2 cellular contexts compared by ENCODE assay signal in the genomic region with DNA sequence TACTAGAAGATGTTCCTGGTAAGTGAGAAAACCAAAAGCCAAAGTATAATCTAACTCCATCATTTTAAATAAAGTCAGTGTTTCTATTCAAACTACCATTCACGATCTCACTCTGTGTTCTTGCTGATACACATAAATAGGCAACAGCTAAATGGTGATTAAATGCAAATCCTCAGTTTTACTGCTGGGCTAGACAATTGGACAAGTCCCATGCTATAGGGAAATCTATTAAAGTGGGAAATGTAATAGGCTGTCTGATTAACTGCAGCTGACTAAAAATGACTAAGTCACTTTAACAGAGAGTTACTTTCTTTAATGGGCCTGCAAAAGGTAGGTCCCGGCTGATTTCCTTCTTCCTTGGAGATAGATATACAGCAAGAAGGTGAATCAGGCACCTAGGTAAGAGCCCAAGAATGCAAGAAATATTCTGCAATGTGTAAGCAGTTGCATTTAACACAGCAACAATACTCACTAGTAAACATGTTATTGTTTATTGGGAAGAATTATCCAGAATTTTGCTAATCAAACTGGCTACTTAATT.
TF ChIP-seq lines count a peak whose summit lies in the region.

No MANE protein-coding gene starts in this region.

TF ChIP-seq in GM23338, 12 proteins besides CTCF, POLR2A, EP300 and RAD21 (continues in another document):
- TF ChIP-seq, protein P1, sequence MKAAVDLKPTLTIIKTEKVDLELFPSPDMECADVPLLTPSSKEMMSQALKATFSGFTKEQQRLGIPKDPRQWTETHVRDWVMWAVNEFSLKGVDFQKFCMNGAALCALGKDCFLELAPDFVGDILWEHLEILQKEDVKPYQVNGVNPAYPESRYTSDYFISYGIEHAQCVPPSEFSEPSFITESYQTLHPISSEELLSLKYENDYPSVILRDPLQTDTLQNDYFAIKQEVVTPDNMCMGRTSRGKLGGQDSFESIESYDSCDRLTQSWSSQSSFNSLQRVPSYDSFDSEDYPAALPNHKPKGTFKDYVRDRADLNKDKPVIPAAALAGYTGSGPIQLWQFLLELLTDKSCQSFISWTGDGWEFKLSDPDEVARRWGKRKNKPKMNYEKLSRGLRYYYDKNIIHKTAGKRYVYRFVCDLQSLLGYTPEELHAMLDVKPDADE (IDR thresholded peaks at IDR 0.05): no peak
- TF ChIP-seq NANOG (IDR thresholded peaks at IDR 0.05; ENCODE audit: borderline replicate concordance): no peak
- TF ChIP-seq POLR2AphosphoS5 (IDR thresholded peaks at IDR 0.05; ENCODE audit: low read depth): no peak
- TF ChIP-seq EZH2 (IDR thresholded peaks at IDR 0.05; ENCODE audit: low read depth, unreplicated experiment): no peak
- TF ChIP-seq, protein P2, sequence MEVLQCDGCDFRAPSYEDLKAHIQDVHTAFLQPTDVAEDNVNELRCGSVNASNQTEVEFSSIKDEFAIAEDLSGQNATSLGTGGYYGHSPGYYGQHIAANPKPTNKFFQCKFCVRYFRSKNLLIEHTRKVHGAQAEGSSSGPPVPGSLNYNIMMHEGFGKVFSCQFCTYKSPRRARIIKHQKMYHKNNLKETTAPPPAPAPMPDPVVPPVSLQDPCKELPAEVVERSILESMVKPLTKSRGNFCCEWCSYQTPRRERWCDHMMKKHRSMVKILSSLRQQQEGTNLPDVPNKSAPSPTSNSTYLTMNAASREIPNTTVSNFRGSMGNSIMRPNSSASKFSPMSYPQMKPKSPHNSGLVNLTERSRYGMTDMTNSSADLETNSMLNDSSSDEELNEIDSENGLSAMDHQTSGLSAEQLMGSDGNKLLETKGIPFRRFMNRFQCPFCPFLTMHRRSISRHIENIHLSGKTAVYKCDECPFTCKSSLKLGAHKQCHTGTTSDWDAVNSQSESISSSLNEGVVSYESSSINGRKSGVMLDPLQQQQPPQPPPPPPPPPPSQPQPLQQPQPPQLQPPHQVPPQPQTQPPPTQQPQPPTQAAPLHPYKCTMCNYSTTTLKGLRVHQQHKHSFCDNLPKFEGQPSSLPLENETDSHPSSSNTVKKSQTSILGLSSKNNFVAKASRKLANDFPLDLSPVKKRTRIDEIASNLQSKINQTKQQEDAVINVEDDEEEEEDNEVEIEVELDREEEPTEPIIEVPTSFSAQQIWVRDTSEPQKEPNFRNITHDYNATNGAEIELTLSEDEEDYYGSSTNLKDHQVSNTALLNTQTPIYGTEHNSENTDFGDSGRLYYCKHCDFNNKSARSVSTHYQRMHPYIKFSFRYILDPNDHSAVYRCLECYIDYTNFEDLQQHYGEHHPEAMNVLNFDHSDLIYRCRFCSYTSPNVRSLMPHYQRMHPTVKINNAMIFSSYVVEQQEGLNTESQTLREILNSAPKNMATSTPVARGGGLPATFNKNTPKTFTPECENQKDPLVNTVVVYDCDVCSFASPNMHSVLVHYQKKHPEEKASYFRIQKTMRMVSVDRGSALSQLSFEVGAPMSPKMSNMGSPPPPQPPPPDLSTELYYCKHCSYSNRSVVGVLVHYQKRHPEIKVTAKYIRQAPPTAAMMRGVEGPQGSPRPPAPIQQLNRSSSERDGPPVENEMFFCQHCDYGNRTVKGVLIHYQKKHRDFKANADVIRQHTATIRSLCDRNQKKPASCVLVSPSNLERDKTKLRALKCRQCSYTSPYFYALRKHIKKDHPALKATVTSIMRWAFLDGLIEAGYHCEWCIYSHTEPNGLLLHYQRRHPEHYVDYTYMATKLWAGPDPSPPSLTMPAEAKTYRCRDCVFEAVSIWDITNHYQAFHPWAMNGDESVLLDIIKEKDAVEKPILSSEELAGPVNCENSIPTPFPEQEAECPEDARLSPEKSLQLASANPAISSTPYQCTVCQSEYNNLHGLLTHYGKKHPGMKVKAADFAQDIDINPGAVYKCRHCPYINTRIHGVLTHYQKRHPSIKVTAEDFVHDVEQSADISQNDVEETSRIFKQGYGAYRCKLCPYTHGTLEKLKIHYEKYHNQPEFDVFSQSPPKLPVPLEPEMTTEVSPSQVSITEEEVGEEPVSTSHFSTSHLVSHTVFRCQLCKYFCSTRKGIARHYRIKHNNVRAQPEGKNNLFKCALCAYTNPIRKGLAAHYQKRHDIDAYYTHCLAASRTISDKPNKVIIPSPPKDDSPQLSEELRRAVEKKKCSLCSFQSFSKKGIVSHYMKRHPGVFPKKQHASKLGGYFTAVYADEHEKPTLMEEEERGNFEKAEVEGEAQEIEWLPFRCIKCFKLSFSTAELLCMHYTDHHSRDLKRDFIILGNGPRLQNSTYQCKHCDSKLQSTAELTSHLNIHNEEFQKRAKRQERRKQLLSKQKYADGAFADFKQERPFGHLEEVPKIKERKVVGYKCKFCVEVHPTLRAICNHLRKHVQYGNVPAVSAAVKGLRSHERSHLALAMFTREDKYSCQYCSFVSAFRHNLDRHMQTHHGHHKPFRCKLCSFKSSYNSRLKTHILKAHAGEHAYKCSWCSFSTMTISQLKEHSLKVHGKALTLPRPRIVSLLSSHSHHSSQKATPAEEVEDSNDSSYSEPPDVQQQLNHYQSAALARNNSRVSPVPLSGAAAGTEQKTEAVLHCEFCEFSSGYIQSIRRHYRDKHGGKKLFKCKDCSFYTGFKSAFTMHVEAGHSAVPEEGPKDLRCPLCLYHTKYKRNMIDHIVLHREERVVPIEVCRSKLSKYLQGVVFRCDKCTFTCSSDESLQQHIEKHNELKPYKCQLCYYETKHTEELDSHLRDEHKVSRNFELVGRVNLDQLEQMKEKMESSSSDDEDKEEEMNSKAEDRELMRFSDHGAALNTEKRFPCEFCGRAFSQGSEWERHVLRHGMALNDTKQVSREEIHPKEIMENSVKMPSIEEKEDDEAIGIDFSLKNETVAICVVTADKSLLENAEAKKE (CRISPR knock-in tag; IDR thresholded peaks at IDR 0.05): no peak
- TF ChIP-seq CREB1 (CRISPR knock-in tag; IDR thresholded peaks at IDR 0.05; ENCODE audit: low read depth): no peak
- TF ChIP-seq, protein P3, sequence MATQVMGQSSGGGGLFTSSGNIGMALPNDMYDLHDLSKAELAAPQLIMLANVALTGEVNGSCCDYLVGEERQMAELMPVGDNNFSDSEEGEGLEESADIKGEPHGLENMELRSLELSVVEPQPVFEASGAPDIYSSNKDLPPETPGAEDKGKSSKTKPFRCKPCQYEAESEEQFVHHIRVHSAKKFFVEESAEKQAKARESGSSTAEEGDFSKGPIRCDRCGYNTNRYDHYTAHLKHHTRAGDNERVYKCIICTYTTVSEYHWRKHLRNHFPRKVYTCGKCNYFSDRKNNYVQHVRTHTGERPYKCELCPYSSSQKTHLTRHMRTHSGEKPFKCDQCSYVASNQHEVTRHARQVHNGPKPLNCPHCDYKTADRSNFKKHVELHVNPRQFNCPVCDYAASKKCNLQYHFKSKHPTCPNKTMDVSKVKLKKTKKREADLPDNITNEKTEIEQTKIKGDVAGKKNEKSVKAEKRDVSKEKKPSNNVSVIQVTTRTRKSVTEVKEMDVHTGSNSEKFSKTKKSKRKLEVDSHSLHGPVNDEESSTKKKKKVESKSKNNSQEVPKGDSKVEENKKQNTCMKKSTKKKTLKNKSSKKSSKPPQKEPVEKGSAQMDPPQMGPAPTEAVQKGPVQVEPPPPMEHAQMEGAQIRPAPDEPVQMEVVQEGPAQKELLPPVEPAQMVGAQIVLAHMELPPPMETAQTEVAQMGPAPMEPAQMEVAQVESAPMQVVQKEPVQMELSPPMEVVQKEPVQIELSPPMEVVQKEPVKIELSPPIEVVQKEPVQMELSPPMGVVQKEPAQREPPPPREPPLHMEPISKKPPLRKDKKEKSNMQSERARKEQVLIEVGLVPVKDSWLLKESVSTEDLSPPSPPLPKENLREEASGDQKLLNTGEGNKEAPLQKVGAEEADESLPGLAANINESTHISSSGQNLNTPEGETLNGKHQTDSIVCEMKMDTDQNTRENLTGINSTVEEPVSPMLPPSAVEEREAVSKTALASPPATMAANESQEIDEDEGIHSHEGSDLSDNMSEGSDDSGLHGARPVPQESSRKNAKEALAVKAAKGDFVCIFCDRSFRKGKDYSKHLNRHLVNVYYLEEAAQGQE (IDR thresholded peaks at IDR 0.05; ENCODE audit: unreplicated experiment): no peak
- TF ChIP-seq JUNB (IDR thresholded peaks at IDR 0.05; ENCODE audit: unreplicated experiment): no peak
- no peak for TF ChIP-seq EZH2phosphoT487 (IDR thresholded peaks at IDR 0.05; ENCODE audit: unreplicated experiment)

TF ChIP-seq in IMR-90, 13 proteins besides CTCF, POLR2A, EP300 and RAD21:
- TF ChIP-seq BHLHE40 (IDR thresholded peaks at IDR 0.05; ENCODE audit: low read depth, low read length) (no peak), MXI1 (IDR thresholded peaks at IDR 0.05; ENCODE audit: borderline replicate concordance, low read depth, low read length) (no peak), SMC3 (IDR thresholded peaks at IDR 0.05; ENCODE audit: low read depth, low read length) (no peak), RCOR1 (IDR thresholded peaks at IDR 0.05; ENCODE audit: insufficient replicate concordance, low read length) (no peak), NFE2L2 (IDR thresholded peaks at IDR 0.05; ENCODE audit: low read depth, low read length) (no peak), CHD1 (IDR thresholded peaks at IDR 0.05; ENCODE audit: low read depth, low read length) (no peak), MAFK (IDR thresholded peaks at IDR 0.05; ENCODE audit: low read depth, low read length) (no peak), CEBPB (IDR thresholded peaks at IDR 0.05; ENCODE audit: low read depth, low read length) (no peak), FOS (IDR thresholded peaks at IDR 0.05; ENCODE audit: low read depth, low read length) (no peak)
- TF ChIP-seq, protein P4, sequence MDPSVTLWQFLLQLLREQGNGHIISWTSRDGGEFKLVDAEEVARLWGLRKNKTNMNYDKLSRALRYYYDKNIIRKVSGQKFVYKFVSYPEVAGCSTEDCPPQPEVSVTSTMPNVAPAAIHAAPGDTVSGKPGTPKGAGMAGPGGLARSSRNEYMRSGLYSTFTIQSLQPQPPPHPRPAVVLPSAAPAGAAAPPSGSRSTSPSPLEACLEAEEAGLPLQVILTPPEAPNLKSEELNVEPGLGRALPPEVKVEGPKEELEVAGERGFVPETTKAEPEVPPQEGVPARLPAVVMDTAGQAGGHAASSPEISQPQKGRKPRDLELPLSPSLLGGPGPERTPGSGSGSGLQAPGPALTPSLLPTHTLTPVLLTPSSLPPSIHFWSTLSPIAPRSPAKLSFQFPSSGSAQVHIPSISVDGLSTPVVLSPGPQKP (IDR thresholded peaks at IDR 0.05; ENCODE audit: borderline replicate concordance, low read depth, low read length): no peak
